Comparison of ENCODE assay signal across 8 cellular contexts in the genomic region with DNA sequence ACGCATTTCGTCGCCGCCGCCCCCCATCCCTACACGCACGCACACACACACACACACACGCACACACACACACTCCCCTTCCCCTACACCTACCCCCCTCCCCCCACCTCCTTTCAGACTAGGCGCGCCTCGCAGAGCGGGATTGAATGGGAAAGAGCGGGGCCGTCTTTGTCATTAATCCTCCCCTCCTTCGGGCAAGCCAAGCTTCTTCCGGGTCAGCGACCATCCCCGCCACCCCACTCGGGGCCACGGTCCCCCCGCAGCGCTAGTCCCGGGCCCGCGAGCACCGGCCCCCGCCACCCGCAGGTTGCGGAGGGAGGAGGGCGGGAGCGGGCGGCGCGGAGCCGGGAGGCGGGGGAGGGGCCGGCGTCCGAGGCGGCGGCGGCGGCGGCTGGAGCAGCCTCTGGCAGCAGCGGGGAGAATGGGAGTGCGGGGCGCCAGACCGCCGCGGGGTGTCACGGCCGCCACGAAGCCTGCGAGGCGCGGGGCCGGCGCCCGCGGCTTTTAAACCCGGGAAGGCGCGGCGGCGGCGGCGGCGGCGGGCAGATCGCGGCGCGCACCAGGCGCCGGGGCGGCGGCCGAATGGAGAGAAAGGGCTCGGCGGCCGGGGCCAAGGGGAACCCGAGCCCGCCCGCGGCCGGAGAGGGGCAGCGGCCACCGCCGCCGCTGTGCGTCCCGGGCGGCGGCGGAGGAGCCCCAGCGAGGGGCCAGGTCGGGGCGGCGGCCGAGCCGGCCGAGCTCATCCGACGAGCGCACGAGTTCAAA. TPM values are rescaled to one million over a fixed set of nuclear protein-coding genes. Genes with fewer than 3 reads are reported as not detected.
DNase-seq lines count a peak whose midpoint lies in the region; ATAC-seq and TF ChIP-seq lines count a peak whose summit lies in the region.

A gene (plus strand): TSS at position 369 of the 765 bp plus-strand sequence. CDS start 214 bp downstream, at position 583.

- peak within 1 kb of the TSS; percentile 81 for H3K27ac ChIP-seq in CD4-positive, alpha-beta memory T cell (ENCODE audit: low read depth, low read length)
- H3K27ac ChIP-seq in duodenal mucosa (ENCODE audit: low read depth, low read length) (no peak within 1 kb of the TSS), mesendoderm (ENCODE audit: low read depth, low read length) (peak within 1 kb of the TSS; percentile 86)

- H3K27ac Mint-ChIP-seq in CD4-positive, alpha-beta memory T cell: peak within 1 kb of the TSS; percentile 88 to 98 (median 96)
- H3K27ac Mint-ChIP-seq in type B pancreatic cell: peak within 1 kb of the TSS; percentile 95

- H3K23ac ChIP-seq in mesendoderm (ENCODE audit: low read length): peak within 1 kb of the TSS; percentile 87

- no peak within 1 kb of the TSS for H2AK5ac ChIP-seq in mesendoderm (ENCODE audit: low read length)

- no peaks in the 10 kb centered on the region for H3K36me3 ChIP-seq in CD4-positive, alpha-beta memory T cell (ENCODE audit: insufficient read depth, low read length)
- no peaks in the 10 kb centered on the region for H3K36me3 ChIP-seq in H7 (replicated peaks; ENCODE audit: control insufficient read depth, insufficient read depth, low read length)
- H3K36me3 ChIP-seq in duodenal mucosa (ENCODE audit: control insufficient read depth in 1 of 2, insufficient read depth in 2 of 2, low read length in 2 of 2): no peaks in the 10 kb centered on the region
- H3K36me3 ChIP-seq in mesendoderm (ENCODE audit: control insufficient read depth, insufficient read depth, low read length): no peaks in the 10 kb centered on the region

- peaks cover 55% of the 10 kb centered on the region for H3K4me1 ChIP-seq in CD4-positive, alpha-beta memory T cell (ENCODE audit: insufficient read depth, low read length)
- H3K4me1 ChIP-seq in duodenal mucosa (ENCODE audit: control insufficient read depth in 1 of 2, insufficient read depth in 2 of 2, low read length in 2 of 2) (peaks cover 6 to 17% of the 10 kb centered on the region in 2 donors), mesendoderm (ENCODE audit: control insufficient read depth, low read depth, low read length) (peaks cover 23% of the 10 kb centered on the region)

- no peak within 1 kb of the TSS for H4K8ac ChIP-seq in mesendoderm (ENCODE audit: low read depth, low read length)

- peak in 2 of 5 donors; percentile 31 to 41 for DNase-seq in CD4-positive, alpha-beta memory T cell
- DNase-seq in H7 (peak; percentile 92), mesendoderm (no peak), type B pancreatic cell (ENCODE audit: extremely low spot score, unreplicated experiment) (no peak), NCI-H226 (no peak)

- peaks cover 7% of the 10 kb centered on the region for H3K79me1 ChIP-seq in mesendoderm (ENCODE audit: low read length)

- H3K36me3 Mint-ChIP-seq in CD4-positive, alpha-beta memory T cell: peaks cover 0 to 18% of the 10 kb centered on the region in 2 donors
- no peaks in the 10 kb centered on the region for H3K36me3 Mint-ChIP-seq in type B pancreatic cell

- H3K9me3 Mint-ChIP-seq in CD4-positive, alpha-beta memory T cell: no peaks in the 10 kb centered on the region
- no peaks in the 10 kb centered on the region for H3K9me3 Mint-ChIP-seq in type B pancreatic cell

- peak within 1 kb of the TSS; percentile 88 for H3K4ac ChIP-seq in mesendoderm (ENCODE audit: low read depth, low read length)

- H2BK5ac ChIP-seq in mesendoderm (ENCODE audit: low read length): peak within 1 kb of the TSS; percentile 77

- no CpG with 5 or more reads among the region's 106 CpGs for WGBS in mesendoderm (ENCODE audit: extremely low coverage, insufficient coverage, low lambda C conversion rate)

- no peak for ATAC-seq in GM18861 (IDR thresholded peaks at IDR 0.05; ENCODE audit: unreplicated experiment)

- peak within 1 kb of the TSS; percentile 2 to 37 for H3K9ac ChIP-seq in duodenal mucosa (ENCODE audit: low read depth in 1 of 2, low read length in 2 of 2)
- H3K9ac ChIP-seq in mesendoderm (ENCODE audit: low read length): peak within 1 kb of the TSS; percentile 76

- intact Hi-C loops in CD4-positive, alpha-beta memory T cell (cut with micrococcal nuclease): loop anchor here (1.0 to 2.0 kb wide), 6 partner anchors 14 to 167 kb away; a partner anchor contains a TSS
- intact Hi-C loops in T-helper 1 cell treated with Interleukin-12 subunit alpha and Interleukin-12 subunit beta and Interleukin-4 antibody, amounts not matched to agents 30 ng/mL and 1 ng/mL, for 36 hours (cut with micrococcal nuclease): loop anchor here (1.0 to 10.0 kb wide), 12 partner anchors 14 to 1031 kb away; a partner anchor contains a TSS

- CTCF ChIA-PET in CD4-positive, alpha-beta memory T cell (lab: Charles Lee; ENCODE audit: partially characterized antibody): interaction anchor here (1.0 to 12.9 kb wide), 8 partner anchors 7 to 176 kb away, joined by 3 to 155 read pairs (median 9); a partner anchor contains a TSS

- H3K4me2 ChIP-seq in mesendoderm (ENCODE audit: low read length): peak within 1 kb of the TSS; percentile 97

- H2BK15ac ChIP-seq in mesendoderm (replicated peaks; ENCODE audit: low read depth): peak within 1 kb of the TSS; percentile 10

- no peak for TF ChIP-seq CTCF in type B pancreatic cell (conservative IDR thresholded peaks at IDR 0.05)

- peak within 1 kb of the TSS; percentile 95 to 100 (median 98) for H3K4me3 Mint-ChIP-seq in CD4-positive, alpha-beta memory T cell
- H3K4me3 Mint-ChIP-seq in type B pancreatic cell: peak within 1 kb of the TSS; percentile 97

- H3K56ac ChIP-seq in mesendoderm (ENCODE audit: low read length): peak within 1 kb of the TSS; percentile 94

- no peak within 1 kb of the TSS for H4K5ac ChIP-seq in mesendoderm (ENCODE audit: low read length)

- peaks cover 42 to 71% (median 53%) of the 10 kb centered on the region in 4 donors for H3K4me1 Mint-ChIP-seq in CD4-positive, alpha-beta memory T cell
- H3K4me1 Mint-ChIP-seq in type B pancreatic cell (ENCODE audit: unreplicated experiment): peaks cover 22% of the 10 kb centered on the region

- H3K27me3 ChIP-seq in CD4-positive, alpha-beta memory T cell (ENCODE audit: insufficient read depth, low read length): no peaks in the 10 kb centered on the region
- H3K27me3 ChIP-seq in H7 (ENCODE audit: control insufficient read depth, insufficient read depth, low read length) (peaks cover 1% of the 10 kb centered on the region; the same call in 1 of the 2 replicates), duodenal mucosa (ENCODE audit: control insufficient read depth in 1 of 2, insufficient read depth in 2 of 2, low read length in 2 of 2) (peaks cover 18 to 26% of the 10 kb centered on the region in 2 donors), mesendoderm (ENCODE audit: insufficient read depth, low read length, poor library complexity) (no peaks in the 10 kb centered on the region)

- H3K4me3 ChIP-seq in CD4-positive, alpha-beta memory T cell (ENCODE audit: low read length in 2 of 2): peak within 1 kb of the TSS; percentile 82 to 85
- H3K4me3 ChIP-seq in H7 (ENCODE audit: insufficient read depth, low read depth, low read length) (peak within 1 kb of the TSS; percentile 87), duodenal mucosa (ENCODE audit: low read depth in 1 of 2, low read length in 2 of 2) (peak within 1 kb of the TSS; percentile 74 to 80), mesendoderm (ENCODE audit: low read length) (peak within 1 kb of the TSS; percentile 85)

- H3K27me3 Mint-ChIP-seq in CD4-positive, alpha-beta memory T cell: peaks cover 0 to 1% of the 10 kb centered on the region in 2 donors
- peaks cover 44% of the 10 kb centered on the region for H3K27me3 Mint-ChIP-seq in type B pancreatic cell

- H3K18ac ChIP-seq in mesendoderm (ENCODE audit: low read length): peak within 1 kb of the TSS; percentile 95

- H2BK120ac ChIP-seq in mesendoderm (ENCODE audit: low read depth, low read length): peak within 1 kb of the TSS; percentile 61

- peaks cover 36% of the 10 kb centered on the region for H3K79me2 ChIP-seq in mesendoderm (ENCODE audit: control insufficient read depth, insufficient read depth, low read length)

- POLR2A ChIA-PET in CD4-positive, alpha-beta memory T cell (lab: Charles Lee; ENCODE audit: partially characterized antibody): interaction anchor here (0.8 to 7.1 kb wide), 21 partner anchors 8 to 875 kb away, joined by 3 to 363 read pairs (median 5); a partner anchor contains a TSS

- H3K9me3 ChIP-seq in CD4-positive, alpha-beta memory T cell (ENCODE audit: control insufficient read depth in 1 of 2, low read length in 2 of 2): no peaks in the 10 kb centered on the region
- no peaks in the 10 kb centered on the region for H3K9me3 ChIP-seq in duodenal mucosa (ENCODE audit: control insufficient read depth in 1 of 2, low read length in 2 of 2)

RNA-seq across cellular contexts. Expression of the gene that starts here (rescaled TPM):
- 10 to 100 TPM; 25.5 to 25.9 TPM for total RNA-seq in CD4-positive, alpha-beta memory T cell
- 10 to 100 TPM in 1 of 2 donors, 1 to 10 TPM in 1; 9.2 to 16.1 TPM for polyA plus RNA-seq in CD4-positive, alpha-beta memory T cell
- total RNA-seq in H7 (2014; rRNA removed; shearing (Covaris generic)): 12.1 and 14.9 TPM in 2 replicates
- total RNA-seq in T-helper 1 cell treated with Interleukin-12 subunit alpha and Interleukin-12 subunit beta and Interleukin-4 antibody, amounts not matched to agents 30 ng/mL and 1 ng/mL, for 36 hours: 12.5 and 13.0 TPM in 2 replicates
- polyA plus RNA-seq in mesendoderm (2013, experiment 1 of 2): 9.7 TPM
- 10.1 TPM for polyA plus RNA-seq in mesendoderm (2013, experiment 2 of 2)
- 14.9 and 32.0 TPM in 2 replicates for total RNA-seq in type B pancreatic cell (ENCODE audit: low replicate concordance)
